8 cellular contexts compared by ENCODE assay signal in genomic region chr9:94167376-94167775, GRCh38.
DNase-seq lines count a peak whose midpoint lies in the region; ATAC-seq and TF ChIP-seq lines count a peak whose summit lies in the region.

No MANE protein-coding gene starts in this region.

- TF ChIP-seq EP300 in transverse colon (IDR thresholded peaks at IDR 0.05; ENCODE audit: low read depth): no peak

- H3K27ac ChIP-seq in body of pancreas (peak overlapping the region; percentile 99 to 100 (median 100)), lung (ENCODE audit: low read depth in 1 of 2, low read length in 1 of 2) (peak overlapping the region; percentile 94 to 98), transverse colon (peak overlapping the region; percentile 99 to 100 (median 100))

- intact Hi-C loops in activated naive CD4-positive, alpha-beta T cell treated with anti-CD3 and anti-CD28 coated beads for 36 hours (cut with micrococcal nuclease): loop anchor here (2.0 to 10.0 kb wide), 11 partner anchors 45 to 1847 kb away; partner anchors contain the start of genes BICD2, FAM120AOS, FANCC and IPPK
- intact Hi-C loops in body of pancreas (cut with DNase I): no loop called here
- intact Hi-C loops in transverse colon (cut with DNase I; ENCODE audit: low total_unique reads): no loop called here

- H3K27me3 Mint-ChIP-seq in activated naive CD4-positive, alpha-beta T cell treated with anti-CD3 and anti-CD28 coated beads for 36 hours (ENCODE audit: low read depth): no peaks in the 10 kb centered on the region

- CTCF ChIA-PET in activated naive CD4-positive, alpha-beta T cell treated with anti-CD3 and anti-CD28 coated beads for 36 hours (lab: Charles Lee): no interaction called here

- H3K4me3 ChIP-seq in body of pancreas (peak overlapping the region; percentile 33 to 37), lung (peak overlapping the region; percentile 71), transverse colon (peak overlapping the region; percentile 37 to 96 (median 84))

- H3K27ac Mint-ChIP-seq in activated naive CD4-positive, alpha-beta T cell treated with anti-CD3 and anti-CD28 coated beads for 36 hours: peak overlapping the region; percentile 87

- ATAC-seq in body of pancreas: no peak
- no peak for ATAC-seq in lung (ENCODE audit: insufficient read depth, low FRiP score)
- no peak for ATAC-seq in GM19395 (IDR thresholded peaks at IDR 0.05; ENCODE audit: unreplicated experiment)

- peaks cover 51% of the 10 kb centered on the region for H3K4me1 ChIP-seq in body of pancreas
- H3K4me1 ChIP-seq in lung (ENCODE audit: control insufficient read depth in 2 of 2, insufficient read depth in 2 of 2, low read length in 2 of 2): peaks cover 5 to 8% of the 10 kb centered on the region in 2 donors
- peaks cover 5 to 52% (median 48%) of the 10 kb centered on the region in 4 donors for H3K4me1 ChIP-seq in transverse colon

- in situ Hi-C loops in transverse colon (cut with MboI; ENCODE audit: low pct_ligation_motif_present in 1 of 4, low pct_unique_long_range_greater_than_20kb in 1 of 4, low sequenced_read_pairs in 3 of 4): no loop called here

- no peak for TF ChIP-seq CTCF in body of pancreas (IDR thresholded peaks at IDR 0.05)
- no peak for TF ChIP-seq CTCF in lung (IDR thresholded peaks at IDR 0.05; ENCODE audit: control extremely low read depth, extremely low read depth)
- no peak for TF ChIP-seq CTCF in transverse colon (IDR thresholded peaks at IDR 0.05)

- peaks cover 17% of the 10 kb centered on the region for H3K36me3 Mint-ChIP-seq in activated naive CD4-positive, alpha-beta T cell treated with anti-CD3 and anti-CD28 coated beads for 36 hours (ENCODE audit: low read depth)

- TF ChIP-seq POLR2A in body of pancreas (IDR thresholded peaks at IDR 0.05) (no peak), transverse colon (IDR thresholded peaks at IDR 0.05) (no peak)

- no peaks in the 10 kb centered on the region for H3K36me3 ChIP-seq in body of pancreas (replicated peaks in 1 of 2; ENCODE audit: insufficient read depth in 1 of 2, low read depth in 2 of 2)
- no peaks in the 10 kb centered on the region for H3K36me3 ChIP-seq in lung (ENCODE audit: control insufficient read depth in 2 of 2, insufficient read depth in 2 of 2, low read length in 2 of 2)
- no peaks in the 10 kb centered on the region for H3K36me3 ChIP-seq in transverse colon

- H3K4me1 Mint-ChIP-seq in activated naive CD4-positive, alpha-beta T cell treated with anti-CD3 and anti-CD28 coated beads for 36 hours (ENCODE audit: low read depth): peaks cover 46% of the 10 kb centered on the region

- no peaks in the 10 kb centered on the region for H3K27me3 ChIP-seq in body of pancreas
- H3K27me3 ChIP-seq in lung (ENCODE audit: control insufficient read depth, insufficient read depth): no peaks in the 10 kb centered on the region
- H3K27me3 ChIP-seq in transverse colon: no peaks in the 10 kb centered on the region

- DNase-seq in activated naive CD4-positive, alpha-beta T cell treated with anti-CD3 and anti-CD28 coated beads for 36 hours: no peak
- no peak for DNase-seq in activated naive CD4-positive, alpha-beta T cell treated with Interleukin-2 at 50 U/mL for 16 hours
- DNase-seq in body of pancreas (no peak), lung (ENCODE audit: low spot score) (no peak), transverse colon (no peak), NCI-H2081 treated with DMSO at 0.1 percent for 48 hours (lab: John Stamatoyannopoulos, UW) (no peak), NCI-H226 (no peak)

- H3K9me3 Mint-ChIP-seq in activated naive CD4-positive, alpha-beta T cell treated with anti-CD3 and anti-CD28 coated beads for 36 hours: no peaks in the 10 kb centered on the region

- H3K9me3 ChIP-seq in body of pancreas (no peaks in the 10 kb centered on the region), lung (ENCODE audit: control insufficient read depth in 2 of 2, insufficient read depth in 1 of 2, low read length in 1 of 2) (no peaks in the 10 kb centered on the region), transverse colon (no peaks in the 10 kb centered on the region)

- 0 to 1% methylated on average over 4 of the region's 4 CpGs for WGBS in body of pancreas, 2 donors
- 0 to 1% methylated on average over 4 of the region's 4 CpGs for WGBS in lung, 2 donors
- whole genome bisulfite sequencing in transverse colon (ENCODE audit: low coverage in 1 of 2), 2 donors: 0 to 2% methylated on average over 4 of the region's 4 CpGs

- peak overlapping the region; percentile 86 for H3K4me3 Mint-ChIP-seq in activated naive CD4-positive, alpha-beta T cell treated with anti-CD3 and anti-CD28 coated beads for 36 hours
